In the genomic region with DNA sequence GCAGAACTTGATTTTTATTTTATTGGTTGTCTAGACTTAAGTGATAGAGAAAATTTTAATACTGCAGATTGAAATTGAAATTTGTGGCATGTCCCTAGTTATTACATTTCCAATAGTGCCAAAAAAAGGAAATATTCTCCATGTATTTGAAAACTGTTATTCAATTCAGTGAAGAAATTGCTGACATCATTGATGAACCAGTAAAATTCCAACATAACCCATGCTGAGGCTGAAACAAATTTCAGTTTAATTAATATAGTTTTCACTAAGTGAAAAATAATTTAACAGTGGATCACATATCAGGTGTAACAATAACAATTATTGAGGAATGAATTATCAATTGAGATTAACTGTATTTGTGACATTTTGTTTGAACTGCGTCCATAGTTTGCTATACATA, we compare ENCODE assay signal across 14 cellular contexts. TPM values are rescaled to one million over a fixed set of nuclear protein-coding genes. Genes with fewer than 3 reads are reported as not detected.
A peak's percentile ranks its signal among the peaks of the same experiment; 100 is the strongest.
DNase-seq lines count a peak whose midpoint lies in the region; ATAC-seq and TF ChIP-seq lines count a peak whose summit lies in the region.
"Had no signal": no experiment of that assay in that cellular context is flagged by ENCODE, and none has a peak within 500 bp of the region (broad histone marks: within the 10 kb centered on the region; RNA-seq: fewer than 3 reads in every experiment).

No MANE protein-coding gene starts in this region.

- H3K27me3 ChIP-seq in MG63 (no peaks in the 10 kb centered on the region), mesenchymal stem cell (ENCODE audit: control insufficient read depth in 1 of 2, insufficient read depth in 1 of 2, low read length in 2 of 2) (no peaks in the 10 kb centered on the region), suprapubic skin (no peaks in the 10 kb centered on the region), tibial artery (no peaks in the 10 kb centered on the region), H9 (ENCODE audit: insufficient read depth, low read length) (no peaks in the 10 kb centered on the region)
- H3K27me3 ChIP-seq: heart left ventricle had no signal

- H3K14ac ChIP-seq in mesenchymal stem cell (ENCODE audit: low read length in 2 of 2) (no peak overlapping the region), H9 (ENCODE audit: insufficient read depth, low read length) (no peak overlapping the region)

- TF ChIP-seq POLR2A in suprapubic skin (IDR thresholded peaks at IDR 0.05): no peak

- no peak overlapping the region for H3K18ac ChIP-seq in mesenchymal stem cell (ENCODE audit: low read depth in 1 of 2, low read length in 2 of 2)
- no peak overlapping the region for H3K18ac ChIP-seq in H9 (ENCODE audit: insufficient read length, low read depth, low read length)

- ATAC-seq in activated CD8-positive, alpha-beta memory T cell treated with anti-CD3 and anti-CD28 coated beads, Interleukin-2, amount 10 ng/mL, durations not matched to agents 7 days and 5 days: no peak
- ATAC-seq: activated CD8-positive, alpha-beta T cell treated with anti-CD3 and anti-CD28 coated beads, Interleukin-2, amount 10 ng/mL, durations not matched to agents 7 days and 5 days had no signal

- H4K91ac ChIP-seq in mesenchymal stem cell (ENCODE audit: low read length) (no peak overlapping the region), H9 (ENCODE audit: insufficient read length, low read depth, low read length) (no peak overlapping the region)

- H3K79me2 ChIP-seq in H9 (ENCODE audit: insufficient read depth, low read length): no peaks in the 10 kb centered on the region
- H3K79me2 ChIP-seq: parathyroid adenoma had no signal

- no peak overlapping the region for H2BK20ac ChIP-seq in H9 (ENCODE audit: low read depth, low read length, poor library complexity, severe bottlenecking)

- peak overlapping the region; percentile 19 for H3K4me3 ChIP-seq in MG63
- H3K4me3 ChIP-seq in choroid plexus epithelial cell (ENCODE audit: low read depth, low read length): peak overlapping the region; percentile 42
- H3K4me3 ChIP-seq in mesenchymal stem cell (ENCODE audit: insufficient read depth in 1 of 2, low read depth in 1 of 2, low read length in 2 of 2): peak overlapping the region in 1 of 2 experiments; percentile 51
- no peak overlapping the region for H3K4me3 ChIP-seq in suprapubic skin
- H3K4me3 ChIP-seq in tibial artery: no peak overlapping the region

- CTCF ChIA-PET in activated CD8-positive, alpha-beta memory T cell treated with anti-CD3 and anti-CD28 coated beads, Interleukin-2, amount 10 ng/mL, durations not matched to agents 7 days and 5 days (lab: Charles Lee): no interaction called here

- H2BK5ac ChIP-seq in mesenchymal stem cell (ENCODE audit: low read depth, low read length, poor library complexity, severe bottlenecking): no peak overlapping the region
- H2BK5ac ChIP-seq in H9 (ENCODE audit: insufficient read length, low read length): no peak overlapping the region

- H3K56ac ChIP-seq in H9 (ENCODE audit: insufficient read length, low read depth, low read length): no peak overlapping the region

- H2AK5ac ChIP-seq in mesenchymal stem cell (ENCODE audit: low read length, severe bottlenecking) (no peak overlapping the region), H9 (ENCODE audit: insufficient read length, low read length) (no peak overlapping the region)

- H3K23ac ChIP-seq in mesenchymal stem cell (ENCODE audit: low read length in 2 of 2) (no peak overlapping the region), H9 (ENCODE audit: insufficient read length, low read depth, low read length) (no peak overlapping the region)

- no peak overlapping the region for H3T11ph ChIP-seq in H9 (ENCODE audit: low read length)

- no peak overlapping the region for H2BK15ac ChIP-seq in mesenchymal stem cell (ENCODE audit: low read depth, poor library complexity, severe bottlenecking)
- H2BK15ac ChIP-seq in H9 (ENCODE audit: low read depth, low read length): no peak overlapping the region

- H3K9me3 Mint-ChIP-seq in activated CD8-positive, alpha-beta memory T cell treated with anti-CD3 and anti-CD28 coated beads, Interleukin-2, amount 10 ng/mL, durations not matched to agents 7 days and 5 days (ENCODE audit: low read depth): peaks cover 7% of the 10 kb centered on the region
- no peaks in the 10 kb centered on the region for H3K9me3 Mint-ChIP-seq in H9

- no peak overlapping the region for H2AFZ ChIP-seq in mesenchymal stem cell (ENCODE audit: low read depth, low read length)
- no peak overlapping the region for H2AFZ ChIP-seq in H9 (ENCODE audit: low read length)
- H2AFZ ChIP-seq: parathyroid adenoma had no signal

- H3K4me3 Mint-ChIP-seq in activated CD8-positive, alpha-beta memory T cell treated with anti-CD3 and anti-CD28 coated beads, Interleukin-2, amount 10 ng/mL, durations not matched to agents 7 days and 5 days: no peak overlapping the region
- H3K4me3 Mint-ChIP-seq in H9: no peak overlapping the region
- H3K4me3 Mint-ChIP-seq: activated CD8-positive, alpha-beta T cell treated with anti-CD3 and anti-CD28 coated beads, Interleukin-2, amount 10 ng/mL, durations not matched to agents 7 days and 5 days; activated naive CD4-positive, alpha-beta T cell treated with anti-CD3 and anti-CD28 coated beads, Interleukin-2, amount 50 U/mL, for 24 hours; CD8-positive, alpha-beta memory T cell had no signal

- H4K5ac ChIP-seq in H9 (ENCODE audit: insufficient read length, low read depth, low read length): no peak overlapping the region

- H3K9ac ChIP-seq in mesenchymal stem cell (ENCODE audit: low read length) (peak overlapping the region; percentile 89), H9 (ENCODE audit: extremely low read depth, insufficient read length, low read length) (no peak overlapping the region)
- H3K9ac ChIP-seq: parathyroid adenoma had no signal

- no peak for DNase-seq in MG63
- no peak for DNase-seq in choroid plexus epithelial cell (ENCODE audit: low read depth)
- no peak for DNase-seq in mesenchymal stem cell
- no peak for DNase-seq in suprapubic skin (ENCODE audit: low spot score in 2 of 2)
- DNase-seq in activated CD8-positive, alpha-beta memory T cell treated with anti-CD3 and anti-CD28 coated beads, Interleukin-2, amount 10 ng/mL, durations not matched to agents 7 days and 5 days: no peak
- no peak for DNase-seq in tibial artery
- no peak for DNase-seq in DMS153 (lab: John Stamatoyannopoulos, UW)
- DNase-seq in H9: no peak
- DNase-seq: activated CD8-positive, alpha-beta T cell treated with anti-CD3 and anti-CD28 coated beads, Interleukin-2, amount 10 ng/mL, durations not matched to agents 7 days and 5 days; CD8-positive, alpha-beta memory T cell; heart left ventricle; T1000 had no signal

- no peaks in the 10 kb centered on the region for H3K23me2 ChIP-seq in H9 (ENCODE audit: insufficient read length, low read depth, low read length, poor library complexity, severe bottlenecking)

- intact Hi-C loops in tibial artery (cut with DNase I; ENCODE audit: low total_unique reads): no loop called here

- TF ChIP-seq CTCF in choroid plexus epithelial cell (conservative IDR thresholded peaks at IDR 0.05; ENCODE audit: low read depth, low read length) (no peak), suprapubic skin (IDR thresholded peaks at IDR 0.05) (no peak), tibial artery (IDR thresholded peaks at IDR 0.05) (no peak), H9 (conservative IDR thresholded peaks at IDR 0.05) (no peak)

- no peak overlapping the region for H2BK120ac ChIP-seq in mesenchymal stem cell (ENCODE audit: low read depth, low read length)
- H2BK120ac ChIP-seq in H9 (ENCODE audit: low read depth, low read length, poor library complexity, severe bottlenecking): no peak overlapping the region

- H3K36me3 Mint-ChIP-seq in activated CD8-positive, alpha-beta memory T cell treated with anti-CD3 and anti-CD28 coated beads, Interleukin-2, amount 10 ng/mL, durations not matched to agents 7 days and 5 days: no peaks in the 10 kb centered on the region
- H3K36me3 Mint-ChIP-seq in H9 (ENCODE audit: insufficient read depth in 1 of 3, low read depth in 3 of 3): no peaks in the 10 kb centered on the region
- H3K36me3 Mint-ChIP-seq: activated naive CD4-positive, alpha-beta T cell treated with anti-CD3 and anti-CD28 coated beads, Interleukin-2, amount 50 U/mL, for 24 hours; CD8-positive, alpha-beta memory T cell had no signal

- no peaks in the 10 kb centered on the region for H3K27me3 Mint-ChIP-seq in activated CD8-positive, alpha-beta memory T cell treated with anti-CD3 and anti-CD28 coated beads, Interleukin-2, amount 10 ng/mL, durations not matched to agents 7 days and 5 days
- no peaks in the 10 kb centered on the region for H3K27me3 Mint-ChIP-seq in H9 (ENCODE audit: low read depth)
- H3K27me3 Mint-ChIP-seq: activated naive CD4-positive, alpha-beta T cell treated with anti-CD3 and anti-CD28 coated beads, Interleukin-2, amount 50 U/mL, for 24 hours; CD8-positive, alpha-beta memory T cell had no signal

- H3K4me1 ChIP-seq in mesenchymal stem cell (ENCODE audit: control insufficient read depth, insufficient read depth, low read depth, low read length): peaks cover 2% of the 10 kb centered on the region
- H3K4me1 ChIP-seq in suprapubic skin: peaks cover 28% of the 10 kb centered on the region
- H3K4me1 ChIP-seq in tibial artery: peaks cover 0 to 92% (median 28%) of the 10 kb centered on the region in 4 donors
- no peaks in the 10 kb centered on the region for H3K4me1 ChIP-seq in H9 (ENCODE audit: insufficient read depth, low read length)
- H3K4me1 ChIP-seq: parathyroid adenoma had no signal

- H3K4me1 Mint-ChIP-seq in activated CD8-positive, alpha-beta memory T cell treated with anti-CD3 and anti-CD28 coated beads, Interleukin-2, amount 10 ng/mL, durations not matched to agents 7 days and 5 days: no peaks in the 10 kb centered on the region
- H3K4me1 Mint-ChIP-seq in H9: peaks cover 0 to 3% of the 10 kb centered on the region in 2 experiments; a peak in 2 of 4 replicates
- H3K4me1 Mint-ChIP-seq: activated naive CD4-positive, alpha-beta T cell treated with anti-CD3 and anti-CD28 coated beads, Interleukin-2, amount 50 U/mL, for 24 hours; CD8-positive, alpha-beta memory T cell had no signal

- H3K9me3 ChIP-seq in MG63 (peaks cover 25% of the 10 kb centered on the region), mesenchymal stem cell (ENCODE audit: control insufficient read depth, low read length) (no peaks in the 10 kb centered on the region), suprapubic skin (no peaks in the 10 kb centered on the region), tibial artery (no peaks in the 10 kb centered on the region), H9 (ENCODE audit: control insufficient read depth, low read depth, low read length) (no peaks in the 10 kb centered on the region)
- H3K9me3 ChIP-seq: heart left ventricle had no signal

- H3K79me1 ChIP-seq in mesenchymal stem cell (replicated peaks; ENCODE audit: low read length, poor library complexity, severe bottlenecking) (peaks cover 4% of the 10 kb centered on the region), H9 (ENCODE audit: insufficient read depth, low read depth, low read length, poor library complexity, severe bottlenecking) (no peaks in the 10 kb centered on the region)

- H4K8ac ChIP-seq in mesenchymal stem cell (ENCODE audit: low read length) (no peak overlapping the region), H9 (replicated peaks; ENCODE audit: insufficient read length, low read depth, low read length) (no peak overlapping the region)

- no CpG with 5 or more reads among the region's 1 CpG for WGBS in mesenchymal stem cell
- WGBS in suprapubic skin: 93% methylated on average over 1 of the region's 1 CpG
- WGBS in H9 (ENCODE audit: extremely low coverage, insufficient read length, low lambda C conversion rate): no CpG with 5 or more reads among the region's 1 CpG

- H2BK12ac ChIP-seq in mesenchymal stem cell (ENCODE audit: low read length in 2 of 2): no peak overlapping the region
- H2BK12ac ChIP-seq in H9 (ENCODE audit: insufficient read length, low read depth, low read length): no peak overlapping the region

- no peak overlapping the region for H3K4ac ChIP-seq in mesenchymal stem cell (ENCODE audit: low read depth in 1 of 2, low read length in 2 of 2)
- H3K4ac ChIP-seq in H9 (ENCODE audit: low read depth, low read length): no peak overlapping the region

- H4K20me1 ChIP-seq in H9 (ENCODE audit: control insufficient read depth, insufficient read depth, insufficient read length): no peaks in the 10 kb centered on the region

- H3K36me3 ChIP-seq in MG63 (peaks cover 36% of the 10 kb centered on the region), mesenchymal stem cell (ENCODE audit: control insufficient read depth in 1 of 2, insufficient read depth in 2 of 2, low read depth in 1 of 2, low read length in 2 of 2) (peaks cover 0 to 5% of the 10 kb centered on the region in 2 experiments), suprapubic skin (no peaks in the 10 kb centered on the region), tibial artery (no peaks in the 10 kb centered on the region)
- H3K36me3 ChIP-seq: heart left ventricle had no signal

- no peak overlapping the region for H3K4me2 ChIP-seq in mesenchymal stem cell (ENCODE audit: low read length, poor library complexity, severe bottlenecking)
- no peak overlapping the region for H3K4me2 ChIP-seq in H9 (ENCODE audit: insufficient read depth, insufficient read length, low read length)

- no peak overlapping the region for H3K27ac Mint-ChIP-seq in activated CD8-positive, alpha-beta memory T cell treated with anti-CD3 and anti-CD28 coated beads, Interleukin-2, amount 10 ng/mL, durations not matched to agents 7 days and 5 days
- H3K27ac Mint-ChIP-seq in H9: no peak overlapping the region
- H3K27ac Mint-ChIP-seq: activated CD8-positive, alpha-beta T cell treated with anti-CD3 and anti-CD28 coated beads, Interleukin-2, amount 10 ng/mL, durations not matched to agents 7 days and 5 days; activated naive CD4-positive, alpha-beta T cell treated with anti-CD3 and anti-CD28 coated beads, Interleukin-2, amount 50 U/mL, for 24 hours; CD8-positive, alpha-beta memory T cell had no signal

- no peak for TF ChIP-seq EP300 in suprapubic skin (IDR thresholded peaks at IDR 0.05)

- no peak overlapping the region for H3K27ac ChIP-seq in mesenchymal stem cell (ENCODE audit: low read length, poor library complexity, severe bottlenecking)
- peak overlapping the region; percentile 85 for H3K27ac ChIP-seq in suprapubic skin
- peak overlapping the region in 1 of 2 donors; percentile 64 for H3K27ac ChIP-seq in tibial artery
- no peak overlapping the region for H3K27ac ChIP-seq in H9 (ENCODE audit: insufficient read length, low read depth, low read length)
- H3K27ac ChIP-seq: parathyroid adenoma had no signal

RNA-seq across cellular contexts. Expression of a gene that starts 38.7 kb away (rescaled TPM):
- 67.0 and 69.9 TPM in 2 replicates for total RNA-seq in MG63 (2014; rRNA removed; shearing (Covaris generic); ENCODE audit: low replicate concordance)
- polyA plus RNA-seq in mesenchymal stem cell (2013, experiment 1 of 2): 32.8 TPM
- polyA plus RNA-seq in mesenchymal stem cell (2013, experiment 2 of 2): 33.7 TPM
- total RNA-seq in suprapubic skin (10 to 100 TPM in 3 of 4 donors, 1 to 10 TPM in 1; 9.6 to 26.0 (median 12.6) TPM), H9 (2021) (0.13 TPM in 1 of 2 replicates, not detected in the other)
- total RNA-seq in activated CD8-positive, alpha-beta memory T cell treated with anti-CD3 and anti-CD28 coated beads, Interleukin-2, amount 10 ng/mL, durations not matched to agents 7 days and 5 days: not detected
- total RNA-seq: activated CD8-positive, alpha-beta T cell treated with anti-CD3 and anti-CD28 coated beads, Interleukin-2, amount 10 ng/mL, durations not matched to agents 7 days and 5 days; CD8-positive, alpha-beta memory T cell had no signal
- polyA plus RNA-seq: CD8-positive, alpha-beta memory T cell had no signal

Comparison
In these comparisons a context has a peak if more than half of its experiments do, and no peak if none do; other contexts are left out.
1. H3K4me3 ChIP-seq: peak in MG63 (single experiment) and choroid plexus epithelial cell (single experiment); none in suprapubic skin (single experiment) and tibial artery (0 of 2).